Comparison of ENCODE assay signal across 1 cellular context in the genomic region with DNA sequence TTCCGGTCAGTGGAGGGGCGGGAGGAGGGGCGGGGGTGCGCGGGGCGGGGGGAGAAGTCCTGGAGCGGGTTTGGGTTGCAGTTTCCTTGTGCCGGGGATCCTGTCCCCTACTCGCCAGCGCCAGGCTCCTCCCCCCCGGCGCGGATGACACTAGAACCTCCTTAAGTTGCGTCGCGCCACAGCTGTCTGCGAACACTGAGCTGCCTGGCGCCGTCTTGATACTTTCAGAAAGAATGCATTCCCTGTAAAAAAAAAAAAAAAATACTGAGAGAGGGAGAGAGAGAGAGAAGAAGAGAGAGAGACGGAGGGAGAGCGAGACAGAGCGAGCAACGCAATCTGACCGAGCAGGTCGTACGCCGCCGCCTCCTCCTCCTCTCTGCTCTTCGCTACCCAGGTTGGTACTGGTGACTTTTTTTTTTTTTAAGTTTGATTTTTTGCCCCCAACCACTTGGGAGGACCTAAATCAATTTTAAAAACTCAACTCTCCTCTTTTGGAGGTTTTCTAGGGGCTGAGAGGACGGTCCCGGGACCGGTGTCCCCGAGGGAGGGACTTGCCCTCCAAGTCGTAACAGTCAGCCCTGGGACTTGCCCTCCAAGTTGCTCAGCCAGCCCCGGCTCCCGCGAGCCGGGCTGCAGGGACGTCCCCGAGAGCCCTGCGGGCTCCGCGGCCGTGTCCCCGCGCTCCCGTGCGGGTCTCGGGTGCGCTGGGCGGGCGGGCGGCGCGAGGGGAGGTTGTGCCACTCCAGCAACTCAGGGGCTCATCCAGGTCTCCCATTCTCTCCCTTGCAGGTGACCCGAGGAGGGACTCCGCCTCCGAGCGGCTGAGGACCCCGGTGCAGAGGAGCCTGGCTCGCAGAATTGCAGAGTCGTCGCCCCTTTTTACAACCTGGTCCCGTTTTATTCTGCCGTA.
TF ChIP-seq lines count a peak whose summit lies in the region.

Gene GATA3 (plus strand): TSS at position 191 of the 910 bp plus-strand sequence. CDS start 968 bp downstream, outside the sequence.

TF ChIP-seq in HepG2, 621 proteins besides CTCF, POLR2A, EP300 and RAD21 (continued from another document):
- TF ChIP-seq MIXL1 (CRISPR knock-in tag; IDR thresholded peaks at IDR 0.05) = no peak
- TF ChIP-seq ZNF746 (CRISPR knock-in tag; IDR thresholded peaks at IDR 0.05) = no peak
- no peak for TF ChIP-seq ZNF597 (CRISPR knock-in tag; IDR thresholded peaks at IDR 0.05)
- no peak for TF ChIP-seq TBX2 (CRISPR knock-in tag; IDR thresholded peaks at IDR 0.05; ENCODE audit: borderline replicate concordance)
- no peak for TF ChIP-seq ZNF550 (CRISPR knock-in tag; IDR thresholded peaks at IDR 0.05; ENCODE audit: borderline replicate concordance)
- TF ChIP-seq SIN3A (IDR thresholded peaks at IDR 0.05; ENCODE audit: borderline replicate concordance, low read depth, low read length) = no peak
- TF ChIP-seq SIX1 (CRISPR knock-in tag; IDR thresholded peaks at IDR 0.05; ENCODE audit: borderline replicate concordance) = no peak
